11 cellular contexts compared by ENCODE assay signal in the genomic region with DNA sequence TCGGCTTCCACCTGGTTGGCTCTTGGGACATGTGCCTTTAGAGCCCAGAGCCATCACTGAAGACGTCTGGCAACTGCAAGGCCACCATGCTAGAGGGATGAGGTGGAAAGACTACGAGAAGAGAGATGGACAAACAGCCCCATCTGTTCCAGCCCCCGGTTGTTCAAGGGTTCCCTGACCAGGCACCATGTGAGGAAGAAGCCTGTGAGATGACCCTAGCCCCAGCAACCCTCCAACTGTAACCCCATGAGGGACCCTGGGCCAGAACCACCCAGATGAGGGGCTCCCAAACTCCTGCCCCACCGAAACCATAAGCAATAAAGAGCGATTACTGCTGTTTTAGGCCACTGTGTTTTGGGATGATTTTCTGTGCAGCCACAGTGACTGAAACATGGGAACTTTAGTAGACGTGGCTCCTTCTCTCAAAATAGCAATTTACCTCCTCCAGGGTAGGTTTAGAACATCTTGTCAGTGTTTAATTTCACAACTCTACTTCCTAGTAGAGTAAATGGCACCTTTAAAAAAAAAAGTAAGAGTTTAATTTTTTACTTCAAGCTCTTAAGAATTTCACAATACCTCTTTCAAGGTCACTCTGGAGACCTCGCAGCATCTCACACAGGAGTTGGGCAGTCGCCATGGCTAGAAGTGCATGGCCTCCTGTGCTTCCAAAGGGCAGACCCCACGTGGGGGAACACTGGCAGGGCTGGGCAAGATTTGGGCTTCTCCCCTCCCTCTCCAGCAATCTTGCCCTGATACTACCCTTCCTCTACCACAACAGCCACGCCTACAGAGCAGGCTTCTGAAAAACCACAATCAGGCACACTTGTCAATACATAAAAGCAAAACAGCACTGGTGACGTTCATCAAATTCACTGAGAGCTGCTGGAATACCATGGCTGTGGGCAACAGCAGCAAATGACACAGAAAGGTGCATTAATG. TPM values are rescaled to one million over a fixed set of nuclear protein-coding genes. Genes with fewer than 3 reads are reported as not detected.
DNase-seq lines count a peak whose midpoint lies in the region; ATAC-seq and TF ChIP-seq lines count a peak whose summit lies in the region.
"Had no signal": no experiment of that assay in that cellular context is flagged by ENCODE, and none has a peak within 500 bp of the region (broad histone marks: within the 10 kb centered on the region; RNA-seq: fewer than 3 reads in every experiment).

No MANE protein-coding gene starts in this region.

- intact Hi-C loops in spleen (cut with DNase I; ENCODE audit: low total_unique reads), result no loop called here

- peaks cover 82% of the 10 kb centered on the region for H3K4me1 Mint-ChIP-seq in activated CD4-positive, alpha-beta T cell treated with anti-CD3 and anti-CD28 coated beads, Interleukin-2, amount 10 ng/mL, durations not matched to agents 7 days and 5 days
- peaks cover 86% of the 10 kb centered on the region for H3K4me1 Mint-ChIP-seq in central memory CD8-positive, alpha-beta T cell
- H3K4me1 Mint-ChIP-seq: nephron had no signal

- H3K36me3 ChIP-seq in spleen, result no peaks in the 10 kb centered on the region

- H3K4me3 ChIP-seq in Jurkat, Clone E6-1 (ENCODE audit: low read length), result peak overlapping the region; percentile 15
- no peak overlapping the region for H3K4me3 ChIP-seq in spleen

- no peak for TF ChIP-seq POLR2A in spleen (IDR thresholded peaks at IDR 0.05)

- peaks cover 5 to 50% (median 15%) of the 10 kb centered on the region in 6 donors for H3K4me1 ChIP-seq in spleen

- H3K36me3 Mint-ChIP-seq in activated CD4-positive, alpha-beta T cell treated with anti-CD3 and anti-CD28 coated beads, Interleukin-2, amount 10 ng/mL, durations not matched to agents 7 days and 5 days (ENCODE audit: low read depth), result peaks cover 9% of the 10 kb centered on the region
- peaks cover 15% of the 10 kb centered on the region for H3K36me3 Mint-ChIP-seq in central memory CD8-positive, alpha-beta T cell (ENCODE audit: insufficient read depth)

- DNase-seq in Jurkat, Clone E6-1 (ENCODE audit: low read depth, low spot score), result peak; percentile 93
- peak; percentile 78 for DNase-seq in activated CD4-positive, alpha-beta T cell treated with anti-CD3 and anti-CD28 coated beads, Interleukin-2, amount 10 ng/mL, durations not matched to agents 7 days and 5 days
- peak; percentile 55 to 83 for DNase-seq in central memory CD8-positive, alpha-beta T cell (ENCODE audit: low spot score in 2 of 2)
- DNase-seq in spleen (peak; percentile 79), iPS-NIHi7 (ENCODE audit: extremely low spot score) (no peak)
- DNase-seq: foreskin melanocyte had no signal

- no peaks in the 10 kb centered on the region for H3K9me3 ChIP-seq in spleen

- WGBS in spleen, 5 donors, result 54 to 66% (median 64%) methylated on average over 12 of the region's 12 CpGs

- peak overlapping the region; percentile 86 for H3K27ac Mint-ChIP-seq in activated CD4-positive, alpha-beta T cell treated with anti-CD3 and anti-CD28 coated beads, Interleukin-2, amount 10 ng/mL, durations not matched to agents 7 days and 5 days
- peak overlapping the region; percentile 96 for H3K27ac Mint-ChIP-seq in central memory CD8-positive, alpha-beta T cell (ENCODE audit: low read depth)

- peak; percentile 83 for ATAC-seq in central memory CD8-positive, alpha-beta T cell (replicated peaks; ENCODE audit: extremely low read depth, poor library complexity, severe bottlenecking)
- ATAC-seq in GM19035 (IDR thresholded peaks at IDR 0.05; ENCODE audit: unreplicated experiment) (no peak), HG03025 (IDR thresholded peaks at IDR 0.05; ENCODE audit: low FRiP score, unreplicated experiment) (no peak), GM21619 (IDR thresholded peaks at IDR 0.05; ENCODE audit: unreplicated experiment) (no peak)

- H3K27me3 ChIP-seq in spleen (replicated peaks in 1 of 7), result no peaks in the 10 kb centered on the region

- CTCF ChIA-PET in activated CD4-positive, alpha-beta T cell treated with anti-CD3 and anti-CD28 coated beads, Interleukin-2, amount 10 ng/mL, durations not matched to agents 7 days and 5 days (lab: Charles Lee), result interaction anchor here (0.7 to 1.4 kb wide), 2 partner anchors 9 to 49 kb away, joined by 3 read pairs; no protein-coding TSS in a partner anchor

- peak overlapping the region; percentile 14 for H3K4me3 Mint-ChIP-seq in activated CD4-positive, alpha-beta T cell treated with anti-CD3 and anti-CD28 coated beads, Interleukin-2, amount 10 ng/mL, durations not matched to agents 7 days and 5 days
- H3K4me3 Mint-ChIP-seq in central memory CD8-positive, alpha-beta T cell, result peak overlapping the region; percentile 79
- H3K4me3 Mint-ChIP-seq: nephron had no signal

- H3K27ac ChIP-seq in spleen, result peak overlapping the region in 6 of 8 donors; percentile 17 to 81 (median 72)

- no peaks in the 10 kb centered on the region for H3K9me3 Mint-ChIP-seq in activated CD4-positive, alpha-beta T cell treated with anti-CD3 and anti-CD28 coated beads, Interleukin-2, amount 10 ng/mL, durations not matched to agents 7 days and 5 days
- H3K9me3 Mint-ChIP-seq in central memory CD8-positive, alpha-beta T cell, result no peaks in the 10 kb centered on the region

- peaks cover 37% of the 10 kb centered on the region for H3K27me3 Mint-ChIP-seq in activated CD4-positive, alpha-beta T cell treated with anti-CD3 and anti-CD28 coated beads, Interleukin-2, amount 10 ng/mL, durations not matched to agents 7 days and 5 days
- no peaks in the 10 kb centered on the region for H3K27me3 Mint-ChIP-seq in central memory CD8-positive, alpha-beta T cell

- POLR2A ChIA-PET in activated CD4-positive, alpha-beta T cell treated with anti-CD3 and anti-CD28 coated beads, Interleukin-2, amount 10 ng/mL, durations not matched to agents 7 days and 5 days (lab: Charles Lee), result no interaction called here

- TF ChIP-seq CTCF in spleen (IDR thresholded peaks at IDR 0.05 in 8 of 11, conservative IDR thresholded peaks at IDR 0.05 in 3 of 11), result no peak

RNA-seq across cellular contexts. Expression of a gene that starts 48.8 kb away (rescaled TPM):
- polyA plus RNA-seq in Jurkat, Clone E6-1 (2012; ENCODE audit: insufficient read depth, insufficient read length), result 0.61 TPM
- not detected for total RNA-seq in activated CD4-positive, alpha-beta T cell treated with anti-CD3 and anti-CD28 coated beads, Interleukin-2, amount 10 ng/mL, durations not matched to agents 7 days and 5 days
- 1 to 10 TPM; 2.4 to 4.5 (median 3.3) TPM for total RNA-seq in spleen
- 10 to 100 TPM in 2 of 3 donors, 1 to 10 TPM in 1; 6.3 to 12.5 (median 10.1) TPM for polyA plus RNA-seq in spleen
- total RNA-seq: G401 had no signal
